Comparison of ENCODE assay signal across 1 cellular context in the genomic region with DNA sequence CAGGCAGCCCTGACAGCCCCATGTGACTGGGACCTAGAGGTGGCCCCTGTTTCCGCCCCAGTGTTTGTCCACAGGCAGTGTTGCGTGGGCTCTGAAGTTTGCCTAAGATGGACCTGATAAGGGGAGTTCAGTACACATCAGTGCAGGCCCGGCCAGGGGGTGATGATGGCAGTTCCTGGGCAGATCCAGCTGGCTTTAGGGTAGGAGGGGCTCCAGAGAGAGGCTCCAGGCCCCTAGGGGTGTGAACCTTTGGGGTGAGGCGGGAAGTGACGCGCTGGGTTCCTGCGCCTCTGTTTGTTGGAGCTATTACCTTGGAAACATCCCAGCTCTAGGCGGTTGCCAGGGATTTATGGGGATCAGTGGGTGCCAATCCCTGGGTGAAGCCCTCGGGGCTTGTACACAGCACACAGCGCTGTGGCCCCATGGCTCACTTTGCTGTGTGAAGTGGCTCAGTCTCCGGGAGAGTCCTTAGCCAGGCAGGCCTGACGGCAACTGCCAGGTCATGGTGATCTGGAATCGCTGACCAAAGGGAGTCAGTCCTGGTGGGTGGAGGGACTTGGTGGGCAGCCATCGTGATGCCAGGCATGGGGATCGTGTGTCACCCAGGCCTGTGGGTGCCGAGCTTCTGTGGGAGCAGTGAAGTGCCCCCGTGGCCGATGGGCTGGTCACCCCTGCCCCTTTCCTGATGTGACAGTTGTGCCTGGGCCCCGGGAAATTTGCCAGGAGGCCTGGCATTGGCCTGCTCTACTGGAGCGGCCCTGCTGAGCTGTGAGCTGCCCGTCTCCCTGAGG.
TF ChIP-seq lines count a peak whose summit lies in the region.

No MANE protein-coding gene starts in this region.

TF ChIP-seq in HEK293, 187 proteins besides CTCF, POLR2A, EP300 and RAD21 (continued from another document):
- TF ChIP-seq, protein P1, sequence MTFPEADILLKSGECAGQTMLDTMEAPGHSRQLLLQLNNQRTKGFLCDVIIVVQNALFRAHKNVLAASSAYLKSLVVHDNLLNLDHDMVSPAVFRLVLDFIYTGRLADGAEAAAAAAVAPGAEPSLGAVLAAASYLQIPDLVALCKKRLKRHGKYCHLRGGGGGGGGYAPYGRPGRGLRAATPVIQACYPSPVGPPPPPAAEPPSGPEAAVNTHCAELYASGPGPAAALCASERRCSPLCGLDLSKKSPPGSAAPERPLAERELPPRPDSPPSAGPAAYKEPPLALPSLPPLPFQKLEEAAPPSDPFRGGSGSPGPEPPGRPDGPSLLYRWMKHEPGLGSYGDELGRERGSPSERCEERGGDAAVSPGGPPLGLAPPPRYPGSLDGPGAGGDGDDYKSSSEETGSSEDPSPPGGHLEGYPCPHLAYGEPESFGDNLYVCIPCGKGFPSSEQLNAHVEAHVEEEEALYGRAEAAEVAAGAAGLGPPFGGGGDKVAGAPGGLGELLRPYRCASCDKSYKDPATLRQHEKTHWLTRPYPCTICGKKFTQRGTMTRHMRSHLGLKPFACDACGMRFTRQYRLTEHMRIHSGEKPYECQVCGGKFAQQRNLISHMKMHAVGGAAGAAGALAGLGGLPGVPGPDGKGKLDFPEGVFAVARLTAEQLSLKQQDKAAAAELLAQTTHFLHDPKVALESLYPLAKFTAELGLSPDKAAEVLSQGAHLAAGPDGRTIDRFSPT (tag by site-specific recombination; IDR thresholded peaks at IDR 0.05): 0 out of 2 replicates have a peak, but pooled peaks have one; percentile 15
- TF ChIP-seq GLIS1 (tag by site-specific recombination; IDR thresholded peaks at IDR 0.05) (peak; percentile 97), PRDM1 (tag by site-specific recombination; IDR thresholded peaks at IDR 0.05) (no peak), ZBTB10 (tag by site-specific recombination; IDR thresholded peaks at IDR 0.05) (peak; percentile 30; the same call in 1 of the 2 replicates), ZNF658 (tag by site-specific recombination; IDR thresholded peaks at IDR 0.05) (no peak), OSR2 (tag by site-specific recombination; IDR thresholded peaks at IDR 0.05) (0 out of 2 replicates have a peak, but pooled peaks have one; percentile 10), ZNF366 (tag by site-specific recombination; conservative IDR thresholded peaks at IDR 0.05) (0 out of 2 replicates have a peak, but pooled peaks have one; percentile 15), SP2 (tag by site-specific recombination; IDR thresholded peaks at IDR 0.05) (peak; percentile 54), EGR2 (tag by site-specific recombination; IDR thresholded peaks at IDR 0.05; ENCODE audit: low read depth) (peak; percentile 68; the same call in 1 of the 2 replicates), ZNF600 (tag by site-specific recombination; IDR thresholded peaks at IDR 0.05) (peak; percentile 76), ZBTB49 (tag by site-specific recombination; IDR thresholded peaks at IDR 0.05; ENCODE audit: low read depth) (no peak), ZBTB20 (tag by site-specific recombination; IDR thresholded peaks at IDR 0.05) (peak; percentile 65; the same call in 1 of the 2 replicates), ZNF701 (tag by site-specific recombination; IDR thresholded peaks at IDR 0.05) (no peak), ZNF488 (tag by site-specific recombination; IDR thresholded peaks at IDR 0.05) (no peak), ZNF350 (tag by site-specific recombination; IDR thresholded peaks at IDR 0.05) (no peak), ZIC2 (tag by site-specific recombination; IDR thresholded peaks at IDR 0.05) (peak; percentile 81), ZNF423 (tag by site-specific recombination; IDR thresholded peaks at IDR 0.05) (peak; percentile 9; the same call in 1 of the 2 replicates), GLIS2 (tag by site-specific recombination; IDR thresholded peaks at IDR 0.05) (0 out of 2 replicates have a peak, but pooled peaks have one; percentile 33), ZFHX2 (tag by site-specific recombination; conservative IDR thresholded peaks at IDR 0.05) (peak; percentile 82), ZNF335 (tag by site-specific recombination; conservative IDR thresholded peaks at IDR 0.05) (peak; percentile 56), SP7 (tag by site-specific recombination; IDR thresholded peaks at IDR 0.05) (peak; percentile 18; the same call in 1 of the 2 replicates), ZNF18 (tag by site-specific recombination; IDR thresholded peaks at IDR 0.05) (peak; percentile 95), ZBTB8A (tag by site-specific recombination; IDR thresholded peaks at IDR 0.05) (peak; percentile 42)
- TF ChIP-seq, protein P2, sequence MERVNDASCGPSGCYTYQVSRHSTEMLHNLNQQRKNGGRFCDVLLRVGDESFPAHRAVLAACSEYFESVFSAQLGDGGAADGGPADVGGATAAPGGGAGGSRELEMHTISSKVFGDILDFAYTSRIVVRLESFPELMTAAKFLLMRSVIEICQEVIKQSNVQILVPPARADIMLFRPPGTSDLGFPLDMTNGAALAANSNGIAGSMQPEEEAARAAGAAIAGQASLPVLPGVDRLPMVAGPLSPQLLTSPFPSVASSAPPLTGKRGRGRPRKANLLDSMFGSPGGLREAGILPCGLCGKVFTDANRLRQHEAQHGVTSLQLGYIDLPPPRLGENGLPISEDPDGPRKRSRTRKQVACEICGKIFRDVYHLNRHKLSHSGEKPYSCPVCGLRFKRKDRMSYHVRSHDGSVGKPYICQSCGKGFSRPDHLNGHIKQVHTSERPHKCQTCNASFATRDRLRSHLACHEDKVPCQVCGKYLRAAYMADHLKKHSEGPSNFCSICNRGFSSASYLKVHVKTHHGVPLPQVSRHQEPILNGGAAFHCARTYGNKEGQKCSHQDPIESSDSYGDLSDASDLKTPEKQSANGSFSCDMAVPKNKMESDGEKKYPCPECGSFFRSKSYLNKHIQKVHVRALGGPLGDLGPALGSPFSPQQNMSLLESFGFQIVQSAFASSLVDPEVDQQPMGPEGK (tag by site-specific recombination; IDR thresholded peaks at IDR 0.05): peak; percentile 30; the same call in 1 of the 2 replicates
- TF ChIP-seq, protein P3, sequence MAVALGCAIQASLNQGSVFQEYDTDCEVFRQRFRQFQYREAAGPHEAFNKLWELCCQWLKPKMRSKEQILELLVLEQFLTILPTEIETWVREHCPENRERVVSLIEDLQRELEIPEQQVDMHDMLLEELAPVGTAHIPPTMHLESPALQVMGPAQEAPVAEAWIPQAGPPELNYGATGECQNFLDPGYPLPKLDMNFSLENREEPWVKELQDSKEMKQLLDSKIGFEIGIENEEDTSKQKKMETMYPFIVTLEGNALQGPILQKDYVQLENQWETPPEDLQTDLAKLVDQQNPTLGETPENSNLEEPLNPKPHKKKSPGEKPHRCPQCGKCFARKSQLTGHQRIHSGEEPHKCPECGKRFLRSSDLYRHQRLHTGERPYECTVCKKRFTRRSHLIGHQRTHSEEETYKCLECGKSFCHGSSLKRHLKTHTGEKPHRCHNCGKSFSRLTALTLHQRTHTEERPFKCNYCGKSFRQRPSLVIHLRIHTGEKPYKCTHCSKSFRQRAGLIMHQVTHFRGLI (tag by site-specific recombination; IDR thresholded peaks at IDR 0.05): 0 out of 2 replicates have a peak, but pooled peaks have one; percentile 17
- TF ChIP-seq, protein P4, sequence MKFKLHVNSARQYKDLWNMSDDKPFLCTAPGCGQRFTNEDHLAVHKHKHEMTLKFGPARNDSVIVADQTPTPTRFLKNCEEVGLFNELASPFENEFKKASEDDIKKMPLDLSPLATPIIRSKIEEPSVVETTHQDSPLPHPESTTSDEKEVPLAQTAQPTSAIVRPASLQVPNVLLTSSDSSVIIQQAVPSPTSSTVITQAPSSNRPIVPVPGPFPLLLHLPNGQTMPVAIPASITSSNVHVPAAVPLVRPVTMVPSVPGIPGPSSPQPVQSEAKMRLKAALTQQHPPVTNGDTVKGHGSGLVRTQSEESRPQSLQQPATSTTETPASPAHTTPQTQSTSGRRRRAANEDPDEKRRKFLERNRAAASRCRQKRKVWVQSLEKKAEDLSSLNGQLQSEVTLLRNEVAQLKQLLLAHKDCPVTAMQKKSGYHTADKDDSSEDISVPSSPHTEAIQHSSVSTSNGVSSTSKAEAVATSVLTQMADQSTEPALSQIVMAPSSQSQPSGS (tag by site-specific recombination; IDR thresholded peaks at IDR 0.05; ENCODE audit: low read depth): no peak
- TF ChIP-seq, protein P5, sequence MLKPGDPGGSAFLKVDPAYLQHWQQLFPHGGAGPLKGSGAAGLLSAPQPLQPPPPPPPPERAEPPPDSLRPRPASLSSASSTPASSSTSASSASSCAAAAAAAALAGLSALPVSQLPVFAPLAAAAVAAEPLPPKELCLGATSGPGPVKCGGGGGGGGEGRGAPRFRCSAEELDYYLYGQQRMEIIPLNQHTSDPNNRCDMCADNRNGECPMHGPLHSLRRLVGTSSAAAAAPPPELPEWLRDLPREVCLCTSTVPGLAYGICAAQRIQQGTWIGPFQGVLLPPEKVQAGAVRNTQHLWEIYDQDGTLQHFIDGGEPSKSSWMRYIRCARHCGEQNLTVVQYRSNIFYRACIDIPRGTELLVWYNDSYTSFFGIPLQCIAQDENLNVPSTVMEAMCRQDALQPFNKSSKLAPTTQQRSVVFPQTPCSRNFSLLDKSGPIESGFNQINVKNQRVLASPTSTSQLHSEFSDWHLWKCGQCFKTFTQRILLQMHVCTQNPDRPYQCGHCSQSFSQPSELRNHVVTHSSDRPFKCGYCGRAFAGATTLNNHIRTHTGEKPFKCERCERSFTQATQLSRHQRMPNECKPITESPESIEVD (tag by site-specific recombination; IDR thresholded peaks at IDR 0.05): no peak
